In genomic region chr12:11731455-11731854, GRCh38 we compare ENCODE assay signal across 9 cellular contexts.
A peak's percentile ranks its signal among the peaks of the same experiment; 100 is the strongest.
DNase-seq lines count a peak whose midpoint lies in the region; ATAC-seq, FAIRE-seq and TF ChIP-seq lines count a peak whose summit lies in the region.
"Had no signal": no experiment of that assay in that cellular context is flagged by ENCODE, and none has a peak within 500 bp of the region (broad histone marks: within the 10 kb centered on the region; RNA-seq: fewer than 3 reads in every experiment).

No MANE protein-coding gene starts in this region.

- H3K79me2 ChIP-seq in GM12878 (ENCODE audit: control insufficient read depth, insufficient read depth, low read length) = peaks cover 93% of the 10 kb centered on the region

- in situ Hi-C loops in GM12878 (cut with MboI) = no loop called here

- H3K36me3 Mint-ChIP-seq in natural killer cell = no peaks in the 10 kb centered on the region

- RAD21 ChIA-PET in GM12878 (lab: Charles Lee; ENCODE audit: unreplicated experiment) = interaction anchor here (0.8 to 19.9 kb wide), 27 partner anchors 9 to 561 kb away, joined by 3 to 497 read pairs (median 5); partner anchors contain the start of genes ETV6 and SMIM10L1

- peak overlapping the region; percentile 3 for H3K4me3 Mint-ChIP-seq in natural killer cell

- H3K27ac Mint-ChIP-seq in natural killer cell = peak overlapping the region; percentile 36 to 70

- peak overlapping the region; percentile 82 for H3K9ac ChIP-seq in GM12878 (ENCODE audit: control insufficient read depth, insufficient read depth, low read length)

- TF ChIP-seq CTCF in GM12878 (IDR thresholded peaks at IDR 0.05 in 2 of 3, conservative IDR thresholded peaks at IDR 0.05 in 1 of 3; ENCODE audit: control insufficient read depth in 2 of 3, extremely low read depth in 1 of 3, insufficient read depth in 1 of 3, low read depth in 3 of 3, low read length in 3 of 3) = no peak
- TF ChIP-seq CTCF in natural killer cell (IDR thresholded peaks at IDR 0.05) = no peak
- TF ChIP-seq CTCF in testis (IDR thresholded peaks at IDR 0.05) = no peak

- no peaks in the 10 kb centered on the region for H4K20me1 ChIP-seq in GM12878 (ENCODE audit: control insufficient read depth, insufficient read depth)

- H3K4me1 ChIP-seq in GM12878 (ENCODE audit: control insufficient read depth, insufficient read depth, low read length) (peaks cover 83% of the 10 kb centered on the region), testis (no peaks in the 10 kb centered on the region)

- DNase-seq in Daoy (ENCODE audit: low read depth) = peak; percentile 30
- DNase-seq in HTR-8/SVneo (ENCODE audit: insufficient read length, low spot score) = peak; percentile 17
- DNase-seq in GM12878 (ENCODE audit: low read depth, low spot score) = no peak
- no peak for DNase-seq in natural killer cell
- no peak for DNase-seq in NCI-H510A treated with DMSO at 0.1 percent for 48 hours (lab: John Stamatoyannopoulos, UW)
- no peak for DNase-seq in activated gamma-delta T cell treated with Interleukin-2 at 50 U/mL for 16 hours
- no peak for DNase-seq in testis

- intact Hi-C loops in GM12878 (cut with micrococcal nuclease; ENCODE audit: unreplicated experiment) = loop anchor here (2.0 kb wide), 4 partner anchors 15 to 167 kb away; no protein-coding TSS in a partner anchor
- intact Hi-C loops in natural killer cell (cut with micrococcal nuclease) = no loop called here
- intact Hi-C loops in testis (cut with DNase I; ENCODE audit: low total_unique reads) = no loop called here

- H3K4me2 ChIP-seq in GM12878 (ENCODE audit: control insufficient read depth, insufficient read depth) = peak overlapping the region; percentile 68

- H3K9me3 ChIP-seq in GM12878 (replicated peaks; ENCODE audit: control insufficient read depth, insufficient read depth, low read length) (no peaks in the 10 kb centered on the region), testis (no peaks in the 10 kb centered on the region)

- 0% methylated on average over 3 of the region's 3 CpGs for WGBS in GM12878 (ENCODE audit: insufficient coverage, insufficient replicate concordance, low lambda C conversion rate, missing lambda C conversion rate)
- 73 to 76% methylated on average over 3 of the region's 3 CpGs for WGBS in testis, 2 donors

- no peaks in the 10 kb centered on the region for H3K27me3 Mint-ChIP-seq in natural killer cell (ENCODE audit: low read depth in 2 of 2)

- no peak for TF ChIP-seq RAD21 in GM12878 (IDR thresholded peaks at IDR 0.05; ENCODE audit: insufficient read depth, low read depth, low read length)

- no peaks in the 10 kb centered on the region for H3K9me3 Mint-ChIP-seq in natural killer cell

- H3K36me3 ChIP-seq in GM12878 (ENCODE audit: control insufficient read depth in 2 of 2, insufficient read depth in 2 of 2, low read length in 1 of 2) = peaks cover 5 to 11% of the 10 kb centered on the region in 2 experiments; a peak in 2 of 4 replicates
- no peaks in the 10 kb centered on the region for H3K36me3 ChIP-seq in testis (ENCODE audit: low read depth, missing control alignments)

- SMC1A ChIA-PET in GM12878 (lab: Charles Lee; ENCODE audit: uncharacterized antibody, unreplicated experiment) = interaction anchor here (0.6 to 21.5 kb wide), 32 partner anchors 8 to 625 kb away, joined by 3 to 433 read pairs (median 6); partner anchors contain the start of genes BORCS5 and ETV6

- CTCF ChIA-PET in GM12878 (lab: Yijun Ruan, JAX) = interaction anchor here (0.7 to 6.8 kb wide), 15 partner anchors 10 to 1074 kb away, joined by 3 to 47 read pairs (median 7); no protein-coding TSS in a partner anchor

- TF ChIP-seq EP300 in GM12878 (IDR thresholded peaks at IDR 0.05; ENCODE audit: borderline replicate concordance in 1 of 2, control insufficient read depth in 1 of 2, low read depth in 2 of 2, low read length in 2 of 2) = peak in 1 of 2 experiments; percentile 43; a peak in 1 of 4 replicates

- H3K4me1 Mint-ChIP-seq in natural killer cell = peaks cover 48 to 70% of the 10 kb centered on the region in 2 donors

- no peak overlapping the region for H2AFZ ChIP-seq in GM12878 (ENCODE audit: control insufficient read depth, low read depth, low read length)

- no TSS peak for BruUV-seq in GM12878 (replicated peaks; lab: Mats Ljungman, UMichigan)

- POLR2A ChIA-PET in GM12878 (lab: Charles Lee) = interaction anchor here (0.7 to 5.1 kb wide), 16 partner anchors 9 to 302 kb away, joined by 3 to 44 read pairs (median 6); no protein-coding TSS in a partner anchor

- peak overlapping the region; percentile 89 for H3K27ac ChIP-seq in GM12878 (ENCODE audit: control insufficient read depth, insufficient read depth)
- no peak overlapping the region for H3K27ac ChIP-seq in testis

- FAIRE-seq in HTR-8/SVneo (lab: Jason Lieb, UNC) (no peak), GM12878 (lab: Jason Lieb, UNC) (no peak)
- FAIRE-seq: K562 had no signal

- TF ChIP-seq POLR2A in GM12878 (IDR thresholded peaks at IDR 0.05; ENCODE audit: low read depth, low read length) = no peak
- TF ChIP-seq POLR2A in testis (IDR thresholded peaks at IDR 0.05) = no peak

- H3K4me3 ChIP-seq in GM12878 (peak overlapping the region; percentile 54; the same call in 1 of the 2 replicates), testis (no peak overlapping the region)
- H3K4me3 ChIP-seq: K562 had no signal

- no peaks in the 10 kb centered on the region for H3K27me3 ChIP-seq in GM12878 (replicated peaks in 1 of 2; ENCODE audit: control insufficient read depth in 2 of 2, insufficient read depth in 2 of 2, low read length in 1 of 2)
- no peaks in the 10 kb centered on the region for H3K27me3 ChIP-seq in testis

- ATAC-seq in GM12878 (peak; percentile 23), natural killer cell (peak in 2 of 3 donors; percentile 45 to 46), GM21717 (IDR thresholded peaks at IDR 0.05; ENCODE audit: unreplicated experiment) (no peak)
- ATAC-seq: K562 had no signal

TF ChIP-seq in GM12878, 131 proteins besides CTCF, POLR2A, EP300 and RAD21 (continues in another document):
- TF ChIP-seq ZNF24 (IDR thresholded peaks at IDR 0.05) = peak; percentile 34; the same call in 1 of the 2 replicates
- no peak for TF ChIP-seq TCF3 (IDR thresholded peaks at IDR 0.05; ENCODE audit: borderline replicate concordance, insufficient read depth, low read depth, low read length)
- peak; percentile 5; the same call in 1 of the 2 replicates for TF ChIP-seq ZNF384 (IDR thresholded peaks at IDR 0.05; ENCODE audit: borderline replicate concordance, low read depth, low read length)
- 0 out of 2 replicates have a peak, but pooled peaks have one; percentile 1 for TF ChIP-seq BMI1 (IDR thresholded peaks at IDR 0.05; ENCODE audit: borderline replicate concordance)
- TF ChIP-seq TBL1XR1 (IDR thresholded peaks at IDR 0.05; ENCODE audit: low read depth, low read length) = 0 out of 2 replicates have a peak, but pooled peaks have one; percentile 60
- TF ChIP-seq MTA2 (IDR thresholded peaks at IDR 0.05; ENCODE audit: low read depth) = 0 out of 2 replicates have a peak, but pooled peaks have one; percentile 10
- TF ChIP-seq NFIC (IDR thresholded peaks at IDR 0.05; ENCODE audit: low read depth, low read length) = peak; percentile 11; the same call in 1 of the 2 replicates
- peak in 1 of 2 experiments; percentile 75; a peak in 2 of 4 replicates for TF ChIP-seq ETV6 (conservative IDR thresholded peaks at IDR 0.05 in 1 of 2, IDR thresholded peaks at IDR 0.05 in 1 of 2; ENCODE audit: borderline replicate concordance in 1 of 2, low read depth in 1 of 2)
- no peak for TF ChIP-seq HDAC6 (IDR thresholded peaks at IDR 0.05; ENCODE audit: unreplicated experiment)
- TF ChIP-seq IKZF2 (IDR thresholded peaks at IDR 0.05) = peak in 1 of 2 experiments; percentile 20; a peak in 1 of 4 replicates
- TF ChIP-seq PRDM15 (CRISPR knock-in tag; IDR thresholded peaks at IDR 0.05) = no peak
- TF ChIP-seq ATF7 (IDR thresholded peaks at IDR 0.05; ENCODE audit: low read depth) = peak; percentile 34; the same call in 1 of the 2 replicates
- TF ChIP-seq RCOR1 (conservative IDR thresholded peaks at IDR 0.05; ENCODE audit: low read depth, low read length) = no peak
- no peak for TF ChIP-seq TAF1 (IDR thresholded peaks at IDR 0.05; ENCODE audit: borderline replicate concordance, low read depth, low read length)
- TF ChIP-seq GABPA (IDR thresholded peaks at IDR 0.05; ENCODE audit: low read depth) = no peak
- no peak for TF ChIP-seq NBN (IDR thresholded peaks at IDR 0.05)
- no peak for TF ChIP-seq SRF (IDR thresholded peaks at IDR 0.05; ENCODE audit: low read depth in 2 of 2, low read length in 2 of 2)
- 0 out of 2 replicates have a peak, but pooled peaks have one; percentile 5 for TF ChIP-seq RUNX3 (IDR thresholded peaks at IDR 0.05; ENCODE audit: low read length)
- no peak for TF ChIP-seq ZNF207 (IDR thresholded peaks at IDR 0.05; ENCODE audit: borderline replicate concordance)

Comparison
In these comparisons a context has a peak if more than half of its experiments do, and no peak if none do; other contexts are left out.
1. DNase-seq: peak in Daoy (single experiment) and HTR-8/SVneo (single experiment); none in GM12878 (single experiment), natural killer cell (single experiment), NCI-H510A treated with DMSO at 0.1 percent for 48 hours (single experiment), activated gamma-delta T cell treated with Interleukin-2 at 50 U/mL for 16 hours (single experiment) and testis (single experiment).